27 cellular contexts compared by ENCODE assay signal in genomic region chr20:35497320-35497719, GRCh38. TPM values are rescaled to one million over a fixed set of nuclear protein-coding genes. Genes with fewer than 3 reads are reported as not detected.
DNase-seq lines count a peak whose midpoint lies in the region; TF ChIP-seq lines count a peak whose summit lies in the region.
"Had no signal": no experiment of that assay in that cellular context is flagged by ENCODE, and none has a peak within 500 bp of the region (broad histone marks: within the 10 kb centered on the region; RNA-seq: fewer than 3 reads in every experiment).

No MANE protein-coding gene starts in this region.

- no peaks in the 10 kb centered on the region for H3K9me3 Mint-ChIP-seq in activated T-cell treated with anti-CD3 and anti-CD28 coated beads, Interleukin-2, amount 50 U/mL, for 24 hours
- H3K9me3 Mint-ChIP-seq in nephron = no peaks in the 10 kb centered on the region
- H3K9me3 Mint-ChIP-seq: natural killer cell treated with Interleukin-12 subunit alpha and Interleukin-12 subunit beta and Interleukin-15 and Interleukin-18, amount 100 ng/mL, for 72 hours; stimulated activated naive B cell treated with anti-CD40 and anti-IgM and Interleukin-4, amounts not matched to agents 10 μg/mL and 1 μg/mL and 100 μg/mL, for 72 hours; T-helper 2 cell treated with Interferon-gamma antibody and Interleukin-4, amounts not matched to agents 5 μg/mL and 100 μg/mL, for 36 hours had no signal

- H3K9ac ChIP-seq in fibroblast of lung (ENCODE audit: insufficient read depth, low read length) (no peak overlapping the region), Karpas-422 (ENCODE audit: low read length) (no peak overlapping the region)
- H3K9ac ChIP-seq: parathyroid adenoma had no signal

- H3K27me3 ChIP-seq in fibroblast of lung (ENCODE audit: control insufficient read depth, insufficient read depth, low read length) (no peaks in the 10 kb centered on the region), Karpas-422 (ENCODE audit: low read length) (no peaks in the 10 kb centered on the region)
- H3K27me3 ChIP-seq: upper lobe of left lung had no signal

- H3K9me2 ChIP-seq in Karpas-422 (replicated peaks; ENCODE audit: insufficient read depth, low read length) = no peaks in the 10 kb centered on the region

- H3K27me3 Mint-ChIP-seq in activated T-cell treated with anti-CD3 and anti-CD28 coated beads, Interleukin-2, amount 50 U/mL, for 24 hours = no peaks in the 10 kb centered on the region
- no peaks in the 10 kb centered on the region for H3K27me3 Mint-ChIP-seq in nephron (ENCODE audit: low read depth)
- H3K27me3 Mint-ChIP-seq: natural killer cell treated with Interleukin-12 subunit alpha and Interleukin-12 subunit beta and Interleukin-15 and Interleukin-18, amount 100 ng/mL, for 72 hours; stimulated activated naive B cell treated with anti-CD40 and anti-IgM and Interleukin-4, amounts not matched to agents 10 μg/mL and 1 μg/mL and 100 μg/mL, for 72 hours had no signal

- H3K27ac ChIP-seq in fibroblast of lung (ENCODE audit: insufficient read depth, low read length) (peak overlapping the region; percentile 13), substantia nigra (ENCODE audit: low read depth, low read length, poor library complexity, severe bottlenecking) (peak overlapping the region; percentile 62), Karpas-422 (ENCODE audit: low read length) (no peak overlapping the region)
- H3K27ac ChIP-seq: parathyroid adenoma, upper lobe of left lung, WERI-Rb-1 had no signal

- H3K9me3 ChIP-seq in fibroblast of lung (ENCODE audit: control insufficient read depth, insufficient read depth, low read depth, low read length) = no peaks in the 10 kb centered on the region
- H3K9me3 ChIP-seq in Karpas-422 (ENCODE audit: low read length) = no peaks in the 10 kb centered on the region
- H3K9me3 ChIP-seq: upper lobe of left lung had no signal

- H3K4me3 Mint-ChIP-seq in activated T-cell treated with anti-CD3 and anti-CD28 coated beads, Interleukin-2, amount 50 U/mL, for 24 hours = no peak overlapping the region
- H3K4me3 Mint-ChIP-seq in nephron = no peak overlapping the region
- H3K4me3 Mint-ChIP-seq: natural killer cell treated with Interleukin-12 subunit alpha and Interleukin-12 subunit beta and Interleukin-15 and Interleukin-18, amount 100 ng/mL, for 72 hours; stimulated activated naive B cell treated with anti-CD40 and anti-IgM and Interleukin-4, amounts not matched to agents 10 μg/mL and 1 μg/mL and 100 μg/mL, for 72 hours; T-helper 2 cell treated with Interferon-gamma antibody and Interleukin-4, amounts not matched to agents 5 μg/mL and 100 μg/mL, for 36 hours had no signal

- H3K27ac Mint-ChIP-seq in activated T-cell treated with anti-CD3 and anti-CD28 coated beads, Interleukin-2, amount 50 U/mL, for 24 hours = peak overlapping the region; percentile 51
- H3K27ac Mint-ChIP-seq in nephron = peak overlapping the region; percentile 65 to 90 (median 85)
- H3K27ac Mint-ChIP-seq: natural killer cell treated with Interleukin-12 subunit alpha and Interleukin-12 subunit beta and Interleukin-15 and Interleukin-18, amount 100 ng/mL, for 72 hours; stimulated activated naive B cell treated with anti-CD40 and anti-IgM and Interleukin-4, amounts not matched to agents 10 μg/mL and 1 μg/mL and 100 μg/mL, for 72 hours; T-helper 2 cell treated with Interferon-gamma antibody and Interleukin-4, amounts not matched to agents 5 μg/mL and 100 μg/mL, for 36 hours had no signal

- no peaks in the 10 kb centered on the region for H3K79me2 ChIP-seq in fibroblast of lung (ENCODE audit: control insufficient read depth, insufficient read depth, low read length)
- peaks cover 4% of the 10 kb centered on the region for H3K79me2 ChIP-seq in Karpas-422 (ENCODE audit: low read length)
- H3K79me2 ChIP-seq: parathyroid adenoma had no signal

- H3K4me2 ChIP-seq in fibroblast of lung (ENCODE audit: extremely low read depth, insufficient read depth, low read length) (no peak overlapping the region), Karpas-422 (ENCODE audit: low read depth, low read length, poor library complexity, severe bottlenecking) (no peak overlapping the region)
- H3K4me2 ChIP-seq: smooth muscle cell had no signal

- no peak overlapping the region for H2AFZ ChIP-seq in fibroblast of lung (ENCODE audit: low read length)
- H2AFZ ChIP-seq in Karpas-422 (ENCODE audit: low read length) = no peak overlapping the region
- H2AFZ ChIP-seq: parathyroid adenoma had no signal

- H3K36me3 Mint-ChIP-seq in activated T-cell treated with anti-CD3 and anti-CD28 coated beads, Interleukin-2, amount 50 U/mL, for 24 hours (ENCODE audit: low read depth) = peaks cover 99% of the 10 kb centered on the region
- H3K36me3 Mint-ChIP-seq in nephron (ENCODE audit: low read depth) = peaks cover 78% of the 10 kb centered on the region

- H3K4me1 ChIP-seq in fibroblast of lung (ENCODE audit: control insufficient read depth, extremely low read depth, insufficient read depth, low read length) (peaks cover 2% of the 10 kb centered on the region), Karpas-422 (ENCODE audit: low read length) (peaks cover 19% of the 10 kb centered on the region)
- H3K4me1 ChIP-seq: parathyroid adenoma, upper lobe of left lung had no signal

- DNase-seq in activated T-cell treated with anti-CD3 and anti-CD28 coated beads, Interleukin-2, amount 50 U/mL, for 24 hours = no peak
- DNase-seq in activated T-cell treated with anti-CD3 and anti-CD28 coated beads for 4 hours = no peak
- no peak for DNase-seq in fibroblast of lung (ENCODE audit: low read depth in 2 of 2)
- DNase-seq in substantia nigra (lab: John Stamatoyannopoulos, UW) = no peak
- no peak for DNase-seq in activated CD8-positive, alpha-beta memory T cell treated with anti-CD3 and anti-CD28 coated beads, Interleukin-2, amount 50 U/mL, for 48 hours
- DNase-seq in Karpas-422 = no peak
- DNase-seq in DMS153 treated with DMSO at 0.1 percent for 48 hours (lab: John Stamatoyannopoulos, UW; ENCODE audit: unreplicated experiment) = no peak
- DNase-seq: 8988T; activated CD4-positive, alpha-beta T cell treated with anti-CD3 and anti-CD28 coated beads, Interleukin-2, amount 50 U/mL, for 4 hours; activated gamma-delta T cell treated with Interleukin-2 at 50 U/mL for 16 hours; effector memory CD4-positive, alpha-beta T cell; KBM-7; mesendoderm; NCI-H1436; NCI-H524; stimulated activated naive B cell treated with anti-CD40 and anti-IgM and Interleukin-4, amounts not matched to agents 10 μg/mL and 1 μg/mL and 100 μg/mL, for 72 hours; WERI-Rb-1 had no signal

- H4K20me1 ChIP-seq in fibroblast of lung (ENCODE audit: control insufficient read depth, extremely low read depth, insufficient read depth, low read length) (no peaks in the 10 kb centered on the region), Karpas-422 (ENCODE audit: insufficient read depth, low read depth, low read length) (0 out of 2 replicates have a peak, but pooled peaks cover 4% of the 10 kb centered on the region)

- peaks cover 15% of the 10 kb centered on the region for H3K4me1 Mint-ChIP-seq in activated T-cell treated with anti-CD3 and anti-CD28 coated beads, Interleukin-2, amount 50 U/mL, for 24 hours (ENCODE audit: low read depth)
- peaks cover 35% of the 10 kb centered on the region for H3K4me1 Mint-ChIP-seq in nephron

- TF ChIP-seq CTCF in fibroblast of lung (conservative IDR thresholded peaks at IDR 0.05 in 1 of 2, IDR thresholded peaks at IDR 0.05 in 1 of 2; ENCODE audit: low read depth in 1 of 2, low read length in 2 of 2) (no peak), nephron (IDR thresholded peaks at IDR 0.05; ENCODE audit: unreplicated experiment in 3 of 3) (no peak)

- H3K4me3 ChIP-seq in fibroblast of lung (replicated peaks in 1 of 4; ENCODE audit: control extremely low read depth in 1 of 4, insufficient read depth in 1 of 4, low read depth in 3 of 4, low read length in 4 of 4) (no peak overlapping the region), Karpas-422 (ENCODE audit: low read length) (no peak overlapping the region)
- H3K4me3 ChIP-seq: smooth muscle cell, upper lobe of left lung had no signal

- H3K36me3 ChIP-seq in fibroblast of lung (ENCODE audit: control insufficient read depth, insufficient read depth, low read length) (peaks cover 32% of the 10 kb centered on the region), Karpas-422 (ENCODE audit: insufficient read depth, low read length) (peaks cover 40% of the 10 kb centered on the region)

RNA-seq across cellular contexts. Expression of gene C20orf173, which starts 32.1 kb away (rescaled TPM):
- not detected in 2 replicates for total RNA-seq in fibroblast of lung
- not detected in 2 replicates for polyA plus RNA-seq in fibroblast of lung
- polyA plus RNA-seq in fibroblast of lung (2012) = not detected in 2 replicates
- not detected in 2 replicates for polyA minus RNA-seq in fibroblast of lung (ENCODE audit: low replicate concordance)
- total RNA-seq in Karpas-422 (2014; rRNA removed; shearing (Covaris generic); ENCODE audit: low replicate concordance) = not detected in 2 replicates
- total RNA-seq: cerebellum; esophagus mucosa; glomerular endothelial cell; HT1080; natural killer cell treated with Interleukin-12 subunit alpha and Interleukin-12 subunit beta and Interleukin-15 and Interleukin-18, amount 100 ng/mL, for 72 hours; smooth muscle cell; upper lobe of left lung had no signal
- polyA plus RNA-seq: smooth muscle cell had no signal

RNA-seq across cellular contexts. Expression of gene CEP250, which starts 41.9 kb away (rescaled TPM):
- total RNA-seq in fibroblast of lung = 24.7 and 45.9 TPM in 2 replicates
- polyA plus RNA-seq in fibroblast of lung = 11.3 and 11.8 TPM in 2 replicates
- polyA plus RNA-seq in fibroblast of lung (2012) = 31.5 and 38.6 TPM in 2 replicates
- 31.5 and 78.1 TPM in 2 replicates for polyA minus RNA-seq in fibroblast of lung (ENCODE audit: low replicate concordance)
- 10.2 and 42.8 TPM in 2 replicates for total RNA-seq in Karpas-422 (2014; rRNA removed; shearing (Covaris generic); ENCODE audit: low replicate concordance)

RNA-seq across cellular contexts. Expression of gene ERGIC3, which starts 44.6 kb away (rescaled TPM):
- 355 and 455 TPM in 2 replicates for total RNA-seq in fibroblast of lung
- polyA plus RNA-seq in fibroblast of lung = 335 and 398 TPM in 2 replicates
- 293 and 369 TPM in 2 replicates for polyA plus RNA-seq in fibroblast of lung (2012)
- 368 and 397 TPM in 2 replicates for polyA minus RNA-seq in fibroblast of lung (ENCODE audit: low replicate concordance)
- 242 and 305 TPM in 2 replicates for total RNA-seq in Karpas-422 (2014; rRNA removed; shearing (Covaris generic); ENCODE audit: low replicate concordance)

RNA-seq across cellular contexts. Expression of gene GDF5, which starts 59.3 kb away (rescaled TPM):
- 50.1 and 91.3 TPM in 2 replicates for total RNA-seq in fibroblast of lung
- polyA plus RNA-seq in fibroblast of lung = 30.6 and 54.5 TPM in 2 replicates
- polyA plus RNA-seq in fibroblast of lung (2012) = 53.4 and 97.0 TPM in 2 replicates
- 117 and 195 TPM in 2 replicates for polyA minus RNA-seq in fibroblast of lung (ENCODE audit: low replicate concordance)
- total RNA-seq in Karpas-422 (2014; rRNA removed; shearing (Covaris generic); ENCODE audit: low replicate concordance) = not detected in 2 replicates
- total RNA-seq: esophagus mucosa; natural killer cell treated with Interleukin-12 subunit alpha and Interleukin-12 subunit beta and Interleukin-15 and Interleukin-18, amount 100 ng/mL, for 72 hours had no signal
